8 cellular contexts compared by ENCODE assay signal in the genomic region with DNA sequence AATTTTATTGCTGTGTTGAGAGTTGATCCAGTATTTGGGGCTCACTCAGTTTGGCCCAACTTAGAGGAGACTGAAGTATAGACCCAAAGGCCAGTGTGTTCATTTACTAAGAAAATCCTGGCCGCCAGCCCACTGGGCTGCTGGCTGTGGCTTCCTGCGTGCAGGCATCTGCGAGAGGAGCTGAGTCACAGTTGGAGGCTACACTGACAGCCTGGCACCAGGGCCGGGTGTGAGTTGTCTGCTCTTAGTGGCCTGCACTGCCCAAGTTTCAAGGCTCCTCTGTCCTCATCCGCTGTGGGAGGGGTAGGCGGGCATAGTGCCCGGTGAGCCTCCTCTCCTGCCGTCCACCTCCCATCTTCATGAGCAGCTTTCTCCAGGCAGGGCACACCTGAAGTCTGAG. TPM values are rescaled to one million over a fixed set of nuclear protein-coding genes. Genes with fewer than 3 reads are reported as not detected.
DNase-seq lines count a peak whose midpoint lies in the region; ATAC-seq, FAIRE-seq and TF ChIP-seq lines count a peak whose summit lies in the region.

No MANE protein-coding gene starts in this region.

- peaks cover 13 to 80% (median 40%) of the 10 kb centered on the region in 4 donors for H3K36me3 ChIP-seq in sigmoid colon

- TF ChIP-seq EP300 in sigmoid colon (IDR thresholded peaks at IDR 0.05), result no peak

- intact Hi-C loops in activated CD8-positive, alpha-beta T cell treated with anti-CD3 and anti-CD28 coated beads for 36 hours (cut with micrococcal nuclease), result no loop called here
- intact Hi-C loops in Right ventricle myocardium superior (cut with DNase I) (no loop called here), sigmoid colon (cut with DNase I) (loop anchor here (5.0 kb wide), 2 partner anchors 50 to 150 kb away; no protein-coding TSS in a partner anchor)

- CTCF ChIA-PET in activated CD8-positive, alpha-beta T cell treated with anti-CD3 and anti-CD28 coated beads for 36 hours (lab: Charles Lee), result interaction anchor here (1.5 kb wide), 1 partner anchor 10 kb away, joined by 4 read pairs; no protein-coding TSS in a partner anchor
- CTCF ChIA-PET in activated CD8-positive, alpha-beta T cell treated with anti-CD3 and anti-CD28 coated beads, Interleukin-2, amount 10 ng/mL, durations not matched to agents 7 days and 5 days (lab: Charles Lee), result no interaction called here

- H3K4me1 Mint-ChIP-seq in activated CD8-positive, alpha-beta T cell treated with anti-CD3 and anti-CD28 coated beads for 36 hours (ENCODE audit: low read depth), result peaks cover 25% of the 10 kb centered on the region
- peaks cover 37% of the 10 kb centered on the region for H3K4me1 Mint-ChIP-seq in activated CD8-positive, alpha-beta T cell treated with anti-CD3 and anti-CD28 coated beads, Interleukin-2, amount 10 ng/mL, durations not matched to agents 7 days and 5 days (ENCODE audit: low read depth)

- no peak for FAIRE-seq in GM12892 (lab: Jason Lieb, UNC)

- no peak for TF ChIP-seq POLR2A in sigmoid colon (IDR thresholded peaks at IDR 0.05)
- no peak for TF ChIP-seq POLR2A in GM12892 (IDR thresholded peaks at IDR 0.05; ENCODE audit: low read depth, low read length)

- WGBS in sigmoid colon, 2 donors, result 58 to 80% methylated on average over 8 of the region's 8 CpGs

- H3K9me3 Mint-ChIP-seq in activated CD8-positive, alpha-beta T cell treated with anti-CD3 and anti-CD28 coated beads for 36 hours, result no peaks in the 10 kb centered on the region
- no peaks in the 10 kb centered on the region for H3K9me3 Mint-ChIP-seq in activated CD8-positive, alpha-beta T cell treated with anti-CD3 and anti-CD28 coated beads, Interleukin-2, amount 10 ng/mL, durations not matched to agents 7 days and 5 days (ENCODE audit: insufficient read depth)

- H3K4me3 ChIP-seq in sigmoid colon, result no peak overlapping the region

- H3K36me3 Mint-ChIP-seq in activated CD8-positive, alpha-beta T cell treated with anti-CD3 and anti-CD28 coated beads for 36 hours (ENCODE audit: low read depth), result peaks cover 20% of the 10 kb centered on the region
- H3K36me3 Mint-ChIP-seq in activated CD8-positive, alpha-beta T cell treated with anti-CD3 and anti-CD28 coated beads, Interleukin-2, amount 10 ng/mL, durations not matched to agents 7 days and 5 days (ENCODE audit: low read depth), result peaks cover 63% of the 10 kb centered on the region

- DNase-seq in activated CD8-positive, alpha-beta T cell treated with anti-CD3 and anti-CD28 coated beads for 36 hours, result peak; percentile 24
- no peak for DNase-seq in activated CD8-positive, alpha-beta T cell treated with anti-CD3 and anti-CD28 coated beads, Interleukin-2, amount 10 ng/mL, durations not matched to agents 7 days and 5 days
- peak; percentile 20 for DNase-seq in activated effector memory CD4-positive, alpha-beta T cell treated with Interleukin-2 at 50 U/mL for 16 hours
- DNase-seq in Right ventricle myocardium superior (peak; percentile 94), sigmoid colon (peak; percentile 96), GM12892 (ENCODE audit: insufficient read length) (no peak), NCI-H146 treated with DMSO at 0.1 percent for 48 hours (lab: John Stamatoyannopoulos, UW; ENCODE audit: unreplicated experiment) (no peak)

- TF ChIP-seq CTCF in activated CD8-positive, alpha-beta T cell treated with anti-CD3 and anti-CD28 coated beads for 36 hours (IDR thresholded peaks at IDR 0.05), result no peak
- TF ChIP-seq CTCF in sigmoid colon (IDR thresholded peaks at IDR 0.05), result no peak

- H3K27me3 ChIP-seq in sigmoid colon, result no peaks in the 10 kb centered on the region

- H3K27ac Mint-ChIP-seq in activated CD8-positive, alpha-beta T cell treated with anti-CD3 and anti-CD28 coated beads for 36 hours, result peak overlapping the region; percentile 44
- H3K27ac Mint-ChIP-seq in activated CD8-positive, alpha-beta T cell treated with anti-CD3 and anti-CD28 coated beads, Interleukin-2, amount 10 ng/mL, durations not matched to agents 7 days and 5 days, result no peak overlapping the region

- no peaks in the 10 kb centered on the region for H3K9me3 ChIP-seq in sigmoid colon

- POLR2A ChIA-PET in activated CD8-positive, alpha-beta T cell treated with anti-CD3 and anti-CD28 coated beads for 36 hours (lab: Charles Lee), result interaction anchor here (1.1 kb wide), 1 partner anchor 86 kb away, joined by 3 read pairs; no protein-coding TSS in a partner anchor
- POLR2A ChIA-PET in activated CD8-positive, alpha-beta T cell treated with anti-CD3 and anti-CD28 coated beads, Interleukin-2, amount 10 ng/mL, durations not matched to agents 7 days and 5 days (lab: Charles Lee), result interaction anchor here (0.8 to 1.5 kb wide), 2 partner anchors 37 to 88 kb away, joined by 3 read pairs; no protein-coding TSS in a partner anchor

- peak; percentile 58 for ATAC-seq in activated CD8-positive, alpha-beta T cell treated with anti-CD3 and anti-CD28 coated beads for 36 hours
- no peak for ATAC-seq in activated CD8-positive, alpha-beta T cell treated with anti-CD3 and anti-CD28 coated beads, Interleukin-2, amount 10 ng/mL, durations not matched to agents 7 days and 5 days
- peak; percentile 95 for ATAC-seq in Right ventricle myocardium superior (ENCODE audit: poor library complexity)
- no peak for ATAC-seq in GM19397 (IDR thresholded peaks at IDR 0.05; ENCODE audit: unreplicated experiment)

- no peaks in the 10 kb centered on the region for H3K27me3 Mint-ChIP-seq in activated CD8-positive, alpha-beta T cell treated with anti-CD3 and anti-CD28 coated beads for 36 hours
- H3K27me3 Mint-ChIP-seq in activated CD8-positive, alpha-beta T cell treated with anti-CD3 and anti-CD28 coated beads, Interleukin-2, amount 10 ng/mL, durations not matched to agents 7 days and 5 days (ENCODE audit: low read depth), result no peaks in the 10 kb centered on the region

- H3K27ac ChIP-seq in sigmoid colon, result peak overlapping the region; percentile 73 to 84 (median 77)

- H3K4me1 ChIP-seq in sigmoid colon, result peaks cover 0 to 36% (median 24%) of the 10 kb centered on the region in 4 donors

- no peak overlapping the region for H3K4me3 Mint-ChIP-seq in activated CD8-positive, alpha-beta T cell treated with anti-CD3 and anti-CD28 coated beads for 36 hours
- no peak overlapping the region for H3K4me3 Mint-ChIP-seq in activated CD8-positive, alpha-beta T cell treated with anti-CD3 and anti-CD28 coated beads, Interleukin-2, amount 10 ng/mL, durations not matched to agents 7 days and 5 days

RNA-seq across cellular contexts. Expression of a gene that starts 54.2 kb away (rescaled TPM):
- 1 to 10 TPM; 6.1 to 6.2 TPM for total RNA-seq in activated CD8-positive, alpha-beta T cell treated with anti-CD3 and anti-CD28 coated beads for 36 hours
- 1 to 10 TPM; 3.8 to 4.2 TPM for total RNA-seq in activated CD8-positive, alpha-beta T cell treated with anti-CD3 and anti-CD28 coated beads, Interleukin-2, amount 10 ng/mL, durations not matched to agents 7 days and 5 days
- 10.2 TPM for total RNA-seq in Right ventricle myocardium superior
- total RNA-seq in sigmoid colon, result 10 to 100 TPM in 2 of 4 donors, 1 to 10 TPM in 2; 7.7 to 15.3 (median 10.2) TPM
- polyA plus RNA-seq in sigmoid colon, result 1 to 10 TPM in 2 of 3 donors, not detected in 1; 1.2 to 2.8 TPM
- polyA plus RNA-seq in GM12892 (2012; ENCODE audit: missing spikeins), result 10.2 TPM

Comparison
In these comparisons a context has a peak if more than half of its experiments do, and no peak if none do; other contexts are left out.
1. ATAC-seq: peak in activated CD8-positive, alpha-beta T cell treated with anti-CD3 and anti-CD28 coated beads for 36 hours (single experiment) and Right ventricle myocardium superior (single experiment); none in activated CD8-positive, alpha-beta T cell treated with anti-CD3 and anti-CD28 coated beads, Interleukin-2, amount 10 ng/mL, durations not matched to agents 7 days and 5 days (single experiment) and GM19397 (single experiment).
2. DNase-seq: peak in activated CD8-positive, alpha-beta T cell treated with anti-CD3 and anti-CD28 coated beads for 36 hours (single experiment), activated effector memory CD4-positive, alpha-beta T cell treated with Interleukin-2 at 50 U/mL for 16 hours (single experiment), Right ventricle myocardium superior (single experiment) and sigmoid colon (single experiment); none in activated CD8-positive, alpha-beta T cell treated with anti-CD3 and anti-CD28 coated beads, Interleukin-2, amount 10 ng/mL, durations not matched to agents 7 days and 5 days (single experiment), GM12892 (single experiment) and NCI-H146 treated with DMSO at 0.1 percent for 48 hours (single experiment).